ENCODE assay signal across 8 cellular contexts in the genomic region with DNA sequence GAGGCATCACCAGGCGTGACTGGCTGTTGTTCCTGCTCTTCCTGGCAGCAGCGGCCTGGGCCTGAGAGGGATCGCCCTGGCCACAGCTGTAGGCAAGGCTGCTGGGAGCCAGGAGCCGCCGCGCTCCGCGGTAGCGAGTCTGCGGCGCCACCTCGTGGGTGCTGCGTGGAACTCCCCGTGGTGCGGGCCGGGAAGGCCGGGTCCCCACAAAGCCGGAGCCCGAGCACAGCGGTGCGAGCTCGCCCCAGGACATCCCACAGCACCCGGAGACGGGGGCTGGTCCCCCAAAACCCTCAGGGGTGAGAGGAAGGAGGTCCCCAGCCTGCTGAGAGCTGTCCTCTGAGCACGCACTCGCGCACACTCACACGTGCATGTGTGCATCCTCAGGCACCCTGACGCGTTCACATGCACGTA.
A peak's percentile ranks its signal among the peaks of the same experiment; 100 is the strongest.
DNase-seq lines count a peak whose midpoint lies in the region; ATAC-seq and TF ChIP-seq lines count a peak whose summit lies in the region.
"Not testable (repeated sequence)": the region's sequence is repeated elsewhere in the genome, so short reads cannot be mapped to it uniquely, and the experiment has no call there.

No MANE protein-coding gene starts in this region.

- H3K27me3 ChIP-seq in Panc1 (ENCODE audit: control insufficient read depth, insufficient read depth, low read length); vagina: not testable (repeated sequence)

- POLR2A ChIA-PET in Panc1 (lab: Charles Lee); activated CD8-positive, alpha-beta T cell treated with anti-CD3 and anti-CD28 coated beads, Interleukin-2, amount 10 ng/mL, durations not matched to agents 7 days and 5 days (lab: Charles Lee); MCF 10A (lab: Yijun Ruan, JAX): not testable (repeated sequence)

- TF ChIP-seq POLR2A in vagina (IDR thresholded peaks at IDR 0.05): not testable (repeated sequence)

- CTCF ChIA-PET in Panc1 (lab: Charles Lee); activated CD8-positive, alpha-beta T cell treated with anti-CD3 and anti-CD28 coated beads, Interleukin-2, amount 10 ng/mL, durations not matched to agents 7 days and 5 days (lab: Charles Lee); MCF 10A (lab: Yijun Ruan, JAX): not testable (repeated sequence)

- H3K27ac Mint-ChIP-seq in activated CD8-positive, alpha-beta T cell treated with anti-CD3 and anti-CD28 coated beads, Interleukin-2, amount 10 ng/mL, durations not matched to agents 7 days and 5 days; MCF 10A (ENCODE audit: low read depth, unreplicated experiment): not testable (repeated sequence)

- not testable (repeated sequence) for H3K4me3 ChIP-seq in GM12864 (ENCODE audit: low read depth, low read length); Panc1 (ENCODE audit: low read depth in 2 of 2, low read length in 2 of 2); vagina

- not testable (repeated sequence) for H3K4me1 ChIP-seq in Panc1 (ENCODE audit: control insufficient read depth, insufficient read depth, low read length); vagina

- not testable (repeated sequence) for H3K27ac ChIP-seq in Panc1 (ENCODE audit: low read length); vagina

- H3K4me1 Mint-ChIP-seq in activated CD8-positive, alpha-beta T cell treated with anti-CD3 and anti-CD28 coated beads, Interleukin-2, amount 10 ng/mL, durations not matched to agents 7 days and 5 days (ENCODE audit: low read depth): peaks cover 10% of the 10 kb centered on the region
- not testable (repeated sequence) for H3K4me1 Mint-ChIP-seq in MCF 10A (ENCODE audit: insufficient read depth, unreplicated experiment)

- not testable (repeated sequence) for DNase-seq in GM12864 (ENCODE audit: low read depth); Panc1 (ENCODE audit: low read depth, low spot score)
- peak; percentile 65 for DNase-seq in activated CD8-positive, alpha-beta T cell treated with anti-CD3 and anti-CD28 coated beads, Interleukin-2, amount 10 ng/mL, durations not matched to agents 7 days and 5 days
- DNase-seq in MCF 10A (ENCODE audit: unreplicated experiment) (peak; percentile 55), head of caudate nucleus (peak in 39 of 42 donors; percentile 2 to 80 (median 57)), mucosa of gallbladder (ENCODE audit: low spot score) (peak; percentile 67), vagina (ENCODE audit: extremely low spot score in 2 of 2) (peak in 1 of 2 donors; percentile 20)
- DNase-seq in stimulated activated CD4-positive, alpha-beta T cell treated with anti-CD3 and anti-CD28 coated beads, Interleukin-12 subunit alpha, Interleukin-12 subunit beta, amount 100 ng/mL, for 48 hours (ENCODE audit: low read depth in 2 of 3, low spot score in 1 of 3): peak; percentile 20 to 62 (median 50)

- H3K36me3 ChIP-seq in Panc1 (ENCODE audit: control insufficient read depth, insufficient read depth, low read length); vagina: not testable (repeated sequence)

- not testable (repeated sequence) for BruUV-seq in Panc1 (replicated peaks; lab: Mats Ljungman, UMichigan); MCF 10A (replicated peaks; lab: Mats Ljungman, UMichigan)

- in situ Hi-C loops in Panc1 (cut with HindIII; ENCODE audit: low pct_unique_long_range_greater_than_20kb, low sequenced_read_pairs): not testable (repeated sequence)

- not testable (repeated sequence) for H3K36me3 Mint-ChIP-seq in activated CD8-positive, alpha-beta T cell treated with anti-CD3 and anti-CD28 coated beads, Interleukin-2, amount 10 ng/mL, durations not matched to agents 7 days and 5 days (ENCODE audit: low read depth); MCF 10A (ENCODE audit: insufficient read depth, unreplicated experiment)

- not testable (repeated sequence) for H3K4me3 Mint-ChIP-seq in activated CD8-positive, alpha-beta T cell treated with anti-CD3 and anti-CD28 coated beads, Interleukin-2, amount 10 ng/mL, durations not matched to agents 7 days and 5 days; MCF 10A (ENCODE audit: unreplicated experiment)

- ATAC-seq in Panc1; activated CD8-positive, alpha-beta T cell treated with anti-CD3 and anti-CD28 coated beads, Interleukin-2, amount 10 ng/mL, durations not matched to agents 7 days and 5 days: not testable (repeated sequence)

- intact Hi-C loops in Panc1 (cut with micrococcal nuclease; ENCODE audit: unreplicated experiment); MCF 10A (cut with micrococcal nuclease); head of caudate nucleus (cut with DNase I); vagina (cut with DNase I): not testable (repeated sequence)

- not testable (repeated sequence) for H3K9me3 ChIP-seq in Panc1 (ENCODE audit: control insufficient read depth, insufficient read depth, low read depth, low read length); vagina

- not testable (repeated sequence) for H3K9me3 Mint-ChIP-seq in activated CD8-positive, alpha-beta T cell treated with anti-CD3 and anti-CD28 coated beads, Interleukin-2, amount 10 ng/mL, durations not matched to agents 7 days and 5 days (ENCODE audit: insufficient read depth); MCF 10A (ENCODE audit: unreplicated experiment)

- peak; percentile 38 for TF ChIP-seq CTCF in GM12864 (IDR thresholded peaks at IDR 0.05; ENCODE audit: low read depth, low read length, missing control alignments)
- peak; percentile 77 for TF ChIP-seq CTCF in Panc1 (IDR thresholded peaks at IDR 0.05)
- peak; percentile 51 for TF ChIP-seq CTCF in MCF 10A (IDR thresholded peaks at IDR 0.05; ENCODE audit: unreplicated experiment)
- TF ChIP-seq CTCF in vagina (IDR thresholded peaks at IDR 0.05): peak in 2 of 3 experiments; percentile 20 to 46

- H3K27me3 Mint-ChIP-seq in activated CD8-positive, alpha-beta T cell treated with anti-CD3 and anti-CD28 coated beads, Interleukin-2, amount 10 ng/mL, durations not matched to agents 7 days and 5 days (ENCODE audit: low read depth); MCF 10A (ENCODE audit: insufficient read depth, unreplicated experiment): not testable (repeated sequence)
